In the genomic region with DNA sequence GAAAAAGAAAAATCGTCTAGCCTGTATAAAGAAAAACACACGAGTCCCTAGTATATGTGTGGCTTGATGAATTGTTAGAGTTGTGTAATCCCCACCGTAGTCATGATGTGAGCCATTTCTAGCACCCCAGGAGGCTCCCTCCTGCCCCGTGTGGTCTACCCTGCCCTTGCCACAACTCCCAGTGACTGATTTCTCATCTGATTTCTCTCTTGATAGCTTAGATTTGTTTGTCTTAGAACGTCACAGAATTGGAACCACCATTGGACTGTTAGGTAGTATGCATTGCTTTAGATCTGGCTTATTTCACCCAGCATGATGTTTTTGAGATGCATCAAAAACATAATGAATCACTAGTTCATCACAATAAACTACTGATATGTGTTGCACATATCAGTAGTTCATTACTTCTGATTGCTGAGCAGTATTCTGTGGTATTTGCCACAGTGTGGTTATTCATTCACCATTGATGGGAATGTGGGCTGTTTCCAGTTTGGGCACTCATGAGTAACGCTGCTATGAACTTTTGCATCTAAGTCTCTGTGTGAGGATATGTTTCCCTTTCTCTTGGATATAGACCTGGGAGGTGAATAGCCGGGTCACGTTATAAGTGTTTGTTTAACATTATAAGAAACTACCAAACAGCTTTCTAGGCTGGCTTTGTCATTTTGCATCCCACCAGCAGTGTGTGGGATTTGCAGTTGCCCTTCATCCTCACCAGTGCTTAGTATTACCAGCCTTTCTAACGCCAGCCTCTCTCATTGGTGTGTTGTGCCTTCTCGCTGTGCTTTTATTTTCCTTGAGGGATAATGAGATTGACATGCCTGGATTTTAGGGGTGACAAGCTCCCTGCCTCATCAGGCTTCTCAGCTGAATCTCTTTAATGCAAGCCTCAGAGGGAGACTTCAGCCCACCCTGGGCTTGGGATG, we compare ENCODE assay signal across 11 cellular contexts. TPM values are rescaled to one million over a fixed set of nuclear protein-coding genes. Genes with fewer than 3 reads are reported as not detected.
DNase-seq lines count a peak whose midpoint lies in the region; ATAC-seq, FAIRE-seq and TF ChIP-seq lines count a peak whose summit lies in the region.
"Had no signal": no experiment of that assay in that cellular context is flagged by ENCODE, and none has a peak within 500 bp of the region (broad histone marks: within the 10 kb centered on the region; RNA-seq: fewer than 3 reads in every experiment).

No MANE protein-coding gene starts in this region.

- peaks cover 2% of the 10 kb centered on the region for H3K9me3 Mint-ChIP-seq in astrocyte (ENCODE audit: unreplicated experiment)
- H3K9me3 Mint-ChIP-seq in natural killer cell treated with Interleukin-12 subunit alpha and Interleukin-12 subunit beta and Interleukin-15 and Interleukin-18, amount 100 ng/mL, for 72 hours: no peaks in the 10 kb centered on the region

- H3K36me3 ChIP-seq in IMR-90 (ENCODE audit: control insufficient read depth, insufficient read depth, low read length) (no peaks in the 10 kb centered on the region), astrocyte (ENCODE audit: insufficient read depth, low read length) (no peaks in the 10 kb centered on the region), small intestine (ENCODE audit: control insufficient read depth in 2 of 2, insufficient read depth in 2 of 2, low read length in 2 of 2) (no peaks in the 10 kb centered on the region)
- H3K36me3 ChIP-seq: neutrophil had no signal

- in situ Hi-C loops in IMR-90 (cut with MboI; ENCODE audit: low sequenced_read_pairs): no loop called here

- peak; percentile 42; the same call in 1 of the 2 replicates for ATAC-seq in IMR-90 (ENCODE audit: low read depth)
- peak; percentile 72 to 74 for ATAC-seq in natural killer cell treated with Interleukin-12 subunit alpha and Interleukin-12 subunit beta and Interleukin-15 and Interleukin-18, amount 100 ng/mL, for 72 hours

- H3K27me3 ChIP-seq in IMR-90 (ENCODE audit: control insufficient read depth, insufficient read depth, low read length): peaks cover 2% of the 10 kb centered on the region; the same call in 1 of the 2 replicates
- no peaks in the 10 kb centered on the region for H3K27me3 ChIP-seq in astrocyte (ENCODE audit: insufficient read depth, low read length)
- H3K27me3 ChIP-seq in small intestine (ENCODE audit: control insufficient read depth in 2 of 2, insufficient read depth in 2 of 2, low read length in 2 of 2): no peaks in the 10 kb centered on the region
- H3K27me3 ChIP-seq: neutrophil had no signal

- H3K79me2 ChIP-seq in astrocyte (ENCODE audit: insufficient read depth, low read length): no peaks in the 10 kb centered on the region

- H3K4me2 ChIP-seq in IMR-90 (ENCODE audit: low read depth, low read length) (no peak overlapping the region), astrocyte (ENCODE audit: low read length) (no peak overlapping the region)

- no peak overlapping the region for H2AK5ac ChIP-seq in IMR-90 (ENCODE audit: low read depth, low read length)

- H3K27ac ChIP-seq in IMR-90 (ENCODE audit: insufficient read depth, low read length): no peak overlapping the region
- H3K27ac ChIP-seq in astrocyte (ENCODE audit: low read depth, low read length): no peak overlapping the region
- H3K27ac ChIP-seq in small intestine (ENCODE audit: low read depth in 1 of 2, low read length in 1 of 2): no peak overlapping the region
- H3K27ac ChIP-seq: neutrophil had no signal

- intact Hi-C loops in IMR-90 (cut with micrococcal nuclease): no loop called here

- H4K91ac ChIP-seq in IMR-90 (ENCODE audit: insufficient read depth, low read depth, low read length): no peak overlapping the region

- no peak overlapping the region for H3K27ac Mint-ChIP-seq in astrocyte (ENCODE audit: unreplicated experiment)
- H3K27ac Mint-ChIP-seq in natural killer cell treated with Interleukin-12 subunit alpha and Interleukin-12 subunit beta and Interleukin-15 and Interleukin-18, amount 100 ng/mL, for 72 hours: no peak overlapping the region
- H3K27ac Mint-ChIP-seq: type B pancreatic cell had no signal

- CTCF ChIA-PET in IMR-90 (lab: Yijun Ruan, JAX): no interaction called here

- H3K14ac ChIP-seq in IMR-90 (replicated peaks; ENCODE audit: low read depth, low read length): no peak overlapping the region

- FAIRE-seq in astrocyte (lab: Jason Lieb, UNC): peak; percentile 41
- FAIRE-seq in small intestine (lab: Jason Lieb, UNC): no peak

- no peak overlapping the region for H2AFZ ChIP-seq in IMR-90 (replicated peaks; ENCODE audit: low read length, poor library complexity)
- H2AFZ ChIP-seq in astrocyte (ENCODE audit: low read depth, low read length): no peak overlapping the region

- H3K4me1 ChIP-seq in IMR-90 (ENCODE audit: control insufficient read depth, insufficient read depth, low read length): no peaks in the 10 kb centered on the region; the same call in 1 of the 2 replicates
- no peaks in the 10 kb centered on the region for H3K4me1 ChIP-seq in astrocyte (ENCODE audit: insufficient read depth, low read length)
- H3K4me1 ChIP-seq in small intestine (ENCODE audit: control insufficient read depth in 2 of 2, insufficient read depth in 1 of 2, low read depth in 1 of 2, low read length in 1 of 2): no peaks in the 10 kb centered on the region

- TF ChIP-seq RAD21 in IMR-90 (IDR thresholded peaks at IDR 0.05; ENCODE audit: low read length): no peak

- no peak overlapping the region for H2BK120ac ChIP-seq in IMR-90 (ENCODE audit: low read depth, low read length)

- POLR2A ChIA-PET in IMR-90 (lab: Charles Lee; ENCODE audit: unreplicated experiment): no interaction called here

- H3K4me1 Mint-ChIP-seq in astrocyte (ENCODE audit: low read depth, unreplicated experiment): peaks cover 4% of the 10 kb centered on the region
- peaks cover 0 to 5% of the 10 kb centered on the region in 2 donors for H3K4me1 Mint-ChIP-seq in natural killer cell treated with Interleukin-12 subunit alpha and Interleukin-12 subunit beta and Interleukin-15 and Interleukin-18, amount 100 ng/mL, for 72 hours (ENCODE audit: low read depth in 2 of 2)

- no peak overlapping the region for H2BK5ac ChIP-seq in IMR-90 (ENCODE audit: low read depth, low read length, poor library complexity, severe bottlenecking)

- no peak overlapping the region for H2BK15ac ChIP-seq in IMR-90 (ENCODE audit: low read depth, low read length)

- no peak overlapping the region for H4K8ac ChIP-seq in IMR-90 (ENCODE audit: low read depth in 2 of 2, low read length in 2 of 2)

- H3K27me3 Mint-ChIP-seq in astrocyte (ENCODE audit: low read depth, unreplicated experiment): peaks cover 27% of the 10 kb centered on the region
- H3K27me3 Mint-ChIP-seq in natural killer cell treated with Interleukin-12 subunit alpha and Interleukin-12 subunit beta and Interleukin-15 and Interleukin-18, amount 100 ng/mL, for 72 hours: peaks cover 13 to 23% of the 10 kb centered on the region in 2 donors
- H3K27me3 Mint-ChIP-seq: type B pancreatic cell had no signal

- H2AK9ac ChIP-seq in IMR-90 (replicated peaks; ENCODE audit: low read depth, low read length, poor library complexity): no peak overlapping the region

- no peak overlapping the region for H2BK20ac ChIP-seq in IMR-90 (ENCODE audit: low read depth, low read length)

- TF ChIP-seq POLR2A in IMR-90 (IDR thresholded peaks at IDR 0.05; ENCODE audit: low read depth, low read length): no peak

- dilution Hi-C loops in IMR-90 (cut with HindIII; ENCODE audit: low sequenced_read_pairs, unreplicated experiment): no loop called here

- BruUV-seq in IMR-90 (replicated peaks; lab: Mats Ljungman, UMichigan): no TSS peak

- peaks cover 4% of the 10 kb centered on the region for H3K9me3 ChIP-seq in IMR-90 (ENCODE audit: control insufficient read depth, insufficient read depth, low read length)
- H3K9me3 ChIP-seq in astrocyte (ENCODE audit: insufficient read depth, low read depth, low read length): no peaks in the 10 kb centered on the region
- no peaks in the 10 kb centered on the region for H3K9me3 ChIP-seq in small intestine (ENCODE audit: control insufficient read depth, low read depth)
- H3K9me3 ChIP-seq: neutrophil had no signal

- TF ChIP-seq CTCF in IMR-90 (conservative IDR thresholded peaks at IDR 0.05; ENCODE audit: low read depth, low read length) (no peak), astrocyte (IDR thresholded peaks at IDR 0.05; ENCODE audit: insufficient read depth, low read depth, low read length) (peak; percentile 12)

- H3K4me3 ChIP-seq in IMR-90 (ENCODE audit: insufficient read depth, low read depth, low read length): no peak overlapping the region
- H3K4me3 ChIP-seq in astrocyte (ENCODE audit: insufficient read depth, low read depth, low read length): no peak overlapping the region
- H3K4me3 ChIP-seq in small intestine (ENCODE audit: low read depth in 1 of 2, low read length in 2 of 2): no peak overlapping the region

- H3K56ac ChIP-seq in IMR-90 (ENCODE audit: extremely low read depth, insufficient read depth, low read length): no peak overlapping the region

- no peak overlapping the region for H3K4ac ChIP-seq in IMR-90 (ENCODE audit: low read depth, low read length)

- H3K79me1 ChIP-seq in IMR-90 (ENCODE audit: low read depth in 1 of 2, low read length in 2 of 2): no peaks in the 10 kb centered on the region

- no peak overlapping the region for H3K18ac ChIP-seq in IMR-90 (ENCODE audit: low read depth, low read length)

- no peak overlapping the region for H4K5ac ChIP-seq in IMR-90 (ENCODE audit: low read depth, low read length)

- H4K20me1 ChIP-seq in IMR-90 (ENCODE audit: insufficient read depth, low read length) (no peaks in the 10 kb centered on the region), astrocyte (ENCODE audit: insufficient read depth, low read length) (no peaks in the 10 kb centered on the region)

- no peak overlapping the region for H3K4me3 Mint-ChIP-seq in astrocyte (ENCODE audit: unreplicated experiment)
- H3K4me3 Mint-ChIP-seq in natural killer cell treated with Interleukin-12 subunit alpha and Interleukin-12 subunit beta and Interleukin-15 and Interleukin-18, amount 100 ng/mL, for 72 hours: no peak overlapping the region
- H3K4me3 Mint-ChIP-seq: type B pancreatic cell had no signal

- H3K23ac ChIP-seq in IMR-90 (ENCODE audit: low read depth, low read length): no peak overlapping the region

- WGBS in IMR-90 (ENCODE audit: extremely low coverage in 2 of 2, insufficient read length in 1 of 2), 2 experiments: no CpG with 5 or more reads among the region's 10 CpGs
- WGBS in small intestine, 3 donors: 68 to 79% (median 75%) methylated on average over 10 of the region's 10 CpGs

- H3K9ac ChIP-seq in IMR-90 (ENCODE audit: low read depth, low read length) (no peak overlapping the region), astrocyte (ENCODE audit: low read length) (no peak overlapping the region)

- peak; percentile 52 for DNase-seq in activated CD4-positive, alpha-beta T cell treated with anti-CD3 and anti-CD28 coated beads for 48 hours
- DNase-seq in activated CD4-positive, alpha-beta T cell treated with anti-CD3 and anti-CD28 coated beads, Interleukin-2, amount 50 U/mL, for 4 hours: no peak
- peak; percentile 45 for DNase-seq in IMR-90
- DNase-seq in astrocyte (ENCODE audit: low read depth): peak; percentile 79
- DNase-seq in natural killer cell treated with Interleukin-12 subunit alpha and Interleukin-12 subunit beta and Interleukin-15 and Interleukin-18, amount 100 ng/mL, for 72 hours (ENCODE audit: low spot score): no peak
- DNase-seq in NCI-H510A treated with DMSO at 0.1 percent for 48 hours (lab: John Stamatoyannopoulos, UW): no peak
- no peak for DNase-seq in small intestine
- DNase-seq in NAMALWA (ENCODE audit: low spot score): no peak
- DNase-seq: activated effector memory CD4-positive, alpha-beta T cell treated with Interleukin-2 at 50 U/mL for 16 hours had no signal

- H3K9me1 ChIP-seq in IMR-90 (ENCODE audit: insufficient read depth, low read length): no peaks in the 10 kb centered on the region; the same call in 1 of the 2 replicates

- H3K36me3 Mint-ChIP-seq in astrocyte (ENCODE audit: low read depth, unreplicated experiment): no peaks in the 10 kb centered on the region
- no peaks in the 10 kb centered on the region for H3K36me3 Mint-ChIP-seq in natural killer cell treated with Interleukin-12 subunit alpha and Interleukin-12 subunit beta and Interleukin-15 and Interleukin-18, amount 100 ng/mL, for 72 hours
- H3K36me3 Mint-ChIP-seq: type B pancreatic cell had no signal

RNA-seq across cellular contexts. Expression of a gene that starts 31.9 kb away (rescaled TPM):
- total RNA-seq in IMR-90 (2012; rRNA removed): 12.9 and 15.3 TPM in 2 replicates
- polyA plus RNA-seq in IMR-90 (2012; rRNA removed): 40.8 and 50.2 TPM in 2 replicates
- 55.0 and 56.1 TPM in 2 replicates for polyA plus RNA-seq in IMR-90 (2012; cell fraction: cytosol; rRNA removed)
- polyA plus RNA-seq in IMR-90 (2012; cell fraction: nucleus; rRNA removed; ENCODE audit: low replicate concordance): 151 and 276 TPM in 2 replicates
- total RNA-seq in astrocyte: 425 and 489 TPM in 2 replicates
- total RNA-seq in natural killer cell treated with Interleukin-12 subunit alpha and Interleukin-12 subunit beta and Interleukin-15 and Interleukin-18, amount 100 ng/mL, for 72 hours: 100 to 1,000 TPM in 1 of 2 donors, 10 to 100 TPM in 1; 80.8 to 133 TPM
- polyA plus RNA-seq in small intestine: 10 to 100 TPM; 26.2 to 50.4 (median 30.0) TPM

Comparison
In these comparisons a context has a peak if more than half of its experiments do, and no peak if none do; other contexts are left out.
1. DNase-seq: peak in activated CD4-positive, alpha-beta T cell treated with anti-CD3 and anti-CD28 coated beads for 48 hours (single experiment), IMR-90 (single experiment) and astrocyte (single experiment); none in activated CD4-positive, alpha-beta T cell treated with anti-CD3 and anti-CD28 coated beads, Interleukin-2, amount 50 U/mL, for 4 hours (0 of 2), natural killer cell treated with Interleukin-12 subunit alpha and Interleukin-12 subunit beta and Interleukin-15 and Interleukin-18, amount 100 ng/mL, for 72 hours (single experiment), NCI-H510A treated with DMSO at 0.1 percent for 48 hours (single experiment), small intestine (single experiment) and NAMALWA (single experiment).